1 cellular context compared by ENCODE assay signal in genomic region chr1:26020390-26020789, GRCh38.
TF ChIP-seq lines count a peak whose summit lies in the region.

No MANE protein-coding gene starts in this region.

TF ChIP-seq in H1, 55 proteins besides CTCF, POLR2A, EP300 and RAD21:
- no peak for TF ChIP-seq TEAD4 (IDR thresholded peaks at IDR 0.05; ENCODE audit: low read depth, low read length)
- TF ChIP-seq SP1 (IDR thresholded peaks at IDR 0.05; ENCODE audit: low read depth, low read length), result no peak
- TF ChIP-seq CHD2 (IDR thresholded peaks at IDR 0.05; ENCODE audit: low read length), result no peak
- TF ChIP-seq NANOG (IDR thresholded peaks at IDR 0.05; ENCODE audit: insufficient read depth, low read depth, low read length, poor library complexity, severe bottlenecking), result no peak
- no peak for TF ChIP-seq SRF (IDR thresholded peaks at IDR 0.05; ENCODE audit: low read depth, low read length)
- no peak for TF ChIP-seq ATF2 (IDR thresholded peaks at IDR 0.05; ENCODE audit: low read length)
- no peak for TF ChIP-seq EGR1 (IDR thresholded peaks at IDR 0.05; ENCODE audit: borderline replicate concordance, low read depth, low read length)
- no peak for TF ChIP-seq CREB1 (IDR thresholded peaks at IDR 0.05)
- TF ChIP-seq TBP (IDR thresholded peaks at IDR 0.05; ENCODE audit: low read depth, low read length), result no peak
- no peak for TF ChIP-seq BCL11A (IDR thresholded peaks at IDR 0.05; ENCODE audit: low read depth in 2 of 2, low read length in 2 of 2)
- no peak for TF ChIP-seq CBX8 (IDR thresholded peaks at IDR 0.05; ENCODE audit: borderline replicate concordance, low read depth, low read length)
- no peak for TF ChIP-seq USF2 (IDR thresholded peaks at IDR 0.05; ENCODE audit: low read length)
- TF ChIP-seq HDAC6 (IDR thresholded peaks at IDR 0.05; ENCODE audit: low read depth, low read length), result no peak
- TF ChIP-seq JUN (IDR thresholded peaks at IDR 0.05; ENCODE audit: low read depth, low read length), result no peak
- TF ChIP-seq GABPA (IDR thresholded peaks at IDR 0.05; ENCODE audit: borderline replicate concordance, insufficient read depth, low read length), result no peak
- no peak for TF ChIP-seq POLR2AphosphoS5 (IDR thresholded peaks at IDR 0.05; ENCODE audit: low read depth, low read length)
- TF ChIP-seq MAFK (IDR thresholded peaks at IDR 0.05; ENCODE audit: low read depth, low read length), result no peak
